Comparison of ENCODE assay signal across 19 cellular contexts in the genomic region with DNA sequence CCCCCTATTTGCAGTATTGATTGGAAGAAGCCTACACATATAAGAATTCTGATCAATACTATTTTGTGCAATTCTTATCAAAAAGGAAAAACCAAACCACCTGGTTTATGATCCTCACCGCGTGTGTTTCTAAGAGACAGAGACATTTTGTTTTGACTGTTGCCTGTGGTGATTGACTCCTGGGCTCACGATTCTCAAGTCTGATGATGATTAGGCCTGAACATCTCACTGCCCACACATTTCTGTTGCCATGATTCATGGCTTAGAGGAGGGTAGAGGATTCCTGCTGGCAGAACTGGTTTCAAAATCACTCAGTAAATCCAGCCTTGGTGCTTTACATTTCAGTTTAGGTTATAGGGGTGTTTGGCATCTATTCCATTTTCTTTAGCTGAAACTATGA.
"Had no signal": no experiment of that assay in that cellular context is flagged by ENCODE, and none has a peak within 500 bp of the region (broad histone marks: within the 10 kb centered on the region; RNA-seq: fewer than 3 reads in every experiment).

No MANE protein-coding gene starts in this region.

- H3K27ac ChIP-seq: ascending aorta, cardiac muscle cell, neutrophil, upper lobe of left lung had no signal

- H3K36me3 ChIP-seq: ascending aorta, cardiac muscle cell, neutrophil, upper lobe of left lung had no signal

- H3K4me1 ChIP-seq: ascending aorta, upper lobe of left lung had no signal

- ATAC-seq: activated CD8-positive, alpha-beta T cell treated with anti-CD3 and anti-CD28 coated beads, Interleukin-2, amount 10 ng/mL, durations not matched to agents 7 days and 5 days; natural killer cell; stimulated activated naive CD8-positive, alpha-beta T cell treated with anti-CD3 and anti-CD28 coated beads, Interleukin-15, amount 100 ng/mL, for 72 hours; WTC11 had no signal

- DNase-seq: activated CD4-positive, alpha-beta T cell treated with anti-CD3 and anti-CD28 coated beads for 48 hours; activated CD8-positive, alpha-beta memory T cell treated with anti-CD3 and anti-CD28 coated beads, Interleukin-2, amount 50 U/mL, for 48 hours; activated CD8-positive, alpha-beta T cell treated with anti-CD3 and anti-CD28 coated beads, Interleukin-2, amount 10 ng/mL, durations not matched to agents 7 days and 5 days; activated gamma-delta T cell treated with Interleukin-2 at 50 U/mL for 16 hours; activated T-cell treated with anti-CD3 and anti-CD28 coated beads, Interleukin-2, amount 50 U/mL, for 72 hours; endodermal cell; hippocampal formation; kidney; mesenchymal stem cell; natural killer cell; stimulated activated CD4-positive, alpha-beta T cell treated with anti-CD3 and anti-CD28 coated beads, Interleukin-4, amount 100 ng/mL, for 4 hours; stimulated activated CD8-positive, alpha-beta memory T cell treated with anti-CD3 and anti-CD28 coated beads, Interleukin-4, amount 100 ng/mL, for 48 hours; stimulated activated naive CD8-positive, alpha-beta T cell treated with anti-CD3 and anti-CD28 coated beads, Interleukin-15, amount 100 ng/mL, for 72 hours; T-helper 2 cell; upper lobe of left lung had no signal

- H3K4me3 ChIP-seq: ascending aorta, cardiac muscle cell, upper lobe of left lung had no signal

- H3K9me3 ChIP-seq: ascending aorta, neutrophil had no signal

- H3K27me3 ChIP-seq: ascending aorta, cardiac muscle cell, neutrophil, upper lobe of left lung had no signal
